ENCODE assay signal across 9 cellular contexts in the genomic region with DNA sequence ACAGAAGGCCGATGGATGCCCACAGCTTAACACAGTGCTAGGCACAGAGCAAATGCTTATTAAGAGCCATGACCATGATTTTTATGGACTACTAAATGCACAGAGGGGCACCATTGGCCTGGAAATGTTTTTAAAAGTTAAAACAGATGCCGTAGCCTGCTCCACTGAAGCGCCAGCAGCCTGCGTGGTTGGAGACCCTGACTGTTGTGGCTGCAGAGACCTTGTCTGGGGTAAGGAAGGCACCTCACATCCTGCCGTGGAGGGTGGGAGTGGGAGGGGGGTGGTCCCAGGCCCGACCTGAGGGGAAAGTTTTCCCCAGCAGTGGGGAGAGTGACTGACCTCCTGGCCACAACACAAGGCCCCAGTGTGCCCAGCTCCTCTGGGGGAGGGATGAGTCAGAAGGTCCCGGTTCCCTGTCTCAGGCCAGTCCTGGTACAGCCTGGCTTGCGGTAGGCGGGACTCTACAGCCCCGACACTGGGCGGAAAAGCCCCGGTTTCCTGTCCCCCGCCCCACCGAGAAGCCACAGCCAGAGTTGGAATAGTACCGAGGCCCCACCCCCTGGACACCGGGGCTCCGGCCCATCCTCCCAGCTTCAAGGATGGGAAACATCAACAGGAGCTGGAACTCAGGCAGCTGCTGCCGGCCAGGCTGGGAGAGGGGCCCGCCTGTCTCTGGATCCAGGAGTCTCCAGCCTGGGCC. TPM values are rescaled to one million over a fixed set of nuclear protein-coding genes. Genes with fewer than 3 reads are reported as not detected.
DNase-seq lines count a peak whose midpoint lies in the region; ATAC-seq lines count a peak whose summit lies in the region.
"Had no signal": no experiment of that assay in that cellular context is flagged by ENCODE, and none has a peak within 500 bp of the region (broad histone marks: within the 10 kb centered on the region; RNA-seq: fewer than 3 reads in every experiment).

No MANE protein-coding gene starts in this region.

- H3K4ac ChIP-seq in mesendoderm (ENCODE audit: low read depth, low read length): no peak overlapping the region

- H3K27ac ChIP-seq in mesendoderm (ENCODE audit: low read depth, low read length): no peak overlapping the region

- H2BK15ac ChIP-seq in mesendoderm (replicated peaks; ENCODE audit: low read depth): no peak overlapping the region

- peak overlapping the region; percentile 33 for H3K18ac ChIP-seq in mesendoderm (ENCODE audit: low read length)

- H2AK5ac ChIP-seq in mesendoderm (ENCODE audit: low read length): no peak overlapping the region

- H3K79me1 ChIP-seq in mesendoderm (ENCODE audit: low read length): no peaks in the 10 kb centered on the region

- peak; percentile 31 for DNase-seq in stimulated activated CD4-positive, alpha-beta T cell treated with anti-CD3 and anti-CD28 coated beads, Interleukin-15, amount 100 ng/mL, for 24 hours
- DNase-seq in stimulated activated CD4-positive, alpha-beta T cell treated with anti-CD3 and anti-CD28 coated beads, Interleukin-4, amount 100 ng/mL, for 4 hours: no peak
- DNase-seq in ecto neural progenitor cell (ENCODE audit: low spot score): peak; percentile 70
- peak; percentile 80 for DNase-seq in mesendoderm
- DNase-seq in NCI-H526 (lab: John Stamatoyannopoulos, UW): no peak
- DNase-seq: stimulated activated naive CD4-positive, alpha-beta T cell had no signal

- H2BK5ac ChIP-seq in mesendoderm (ENCODE audit: low read length): no peak overlapping the region

- ATAC-seq in HG02885 (IDR thresholded peaks at IDR 0.05; ENCODE audit: poor library complexity, unreplicated experiment) (no peak), GM18520 (IDR thresholded peaks at IDR 0.05; ENCODE audit: unreplicated experiment) (no peak), GM21529 (IDR thresholded peaks at IDR 0.05; ENCODE audit: unreplicated experiment) (no peak)

- H3K4me1 ChIP-seq in mesendoderm (ENCODE audit: control insufficient read depth, low read depth, low read length): peaks cover 13% of the 10 kb centered on the region

- no peaks in the 10 kb centered on the region for H3K79me2 ChIP-seq in mesendoderm (ENCODE audit: control insufficient read depth, insufficient read depth, low read length)

- no peak overlapping the region for H3K4me3 ChIP-seq in mesendoderm (ENCODE audit: low read length)

- H4K5ac ChIP-seq in mesendoderm (ENCODE audit: low read length): peak overlapping the region; percentile 27

- no CpG with 5 or more reads among the region's 19 CpGs for WGBS in mesendoderm (ENCODE audit: extremely low coverage, insufficient coverage, low lambda C conversion rate)

- peak overlapping the region; percentile 66 for H3K56ac ChIP-seq in mesendoderm (ENCODE audit: low read length)

- no peaks in the 10 kb centered on the region for H3K36me3 ChIP-seq in mesendoderm (ENCODE audit: control insufficient read depth, insufficient read depth, low read length)

- H4K8ac ChIP-seq in mesendoderm (ENCODE audit: low read depth, low read length): no peak overlapping the region

- peak overlapping the region; percentile 35 for H3K9ac ChIP-seq in mesendoderm (ENCODE audit: low read length)

- H3K23ac ChIP-seq in mesendoderm (ENCODE audit: low read length): no peak overlapping the region

- H2BK120ac ChIP-seq in mesendoderm (ENCODE audit: low read depth, low read length): no peak overlapping the region

- H3K27me3 ChIP-seq in mesendoderm (ENCODE audit: insufficient read depth, low read length, poor library complexity): no peaks in the 10 kb centered on the region

- H3K4me2 ChIP-seq in mesendoderm (ENCODE audit: low read length): no peak overlapping the region

RNA-seq across cellular contexts. Expression of a gene that starts 7.0 kb away (rescaled TPM):
- polyA plus RNA-seq in mesendoderm (2013, experiment 1 of 2): 0.53 TPM
- 0.55 TPM for polyA plus RNA-seq in mesendoderm (2013, experiment 2 of 2)

Comparison
In these comparisons a context has a peak if more than half of its experiments do, and no peak if none do; other contexts are left out.
1. DNase-seq: peak in stimulated activated CD4-positive, alpha-beta T cell treated with anti-CD3 and anti-CD28 coated beads, Interleukin-15, amount 100 ng/mL, for 24 hours (single experiment), ecto neural progenitor cell (single experiment) and mesendoderm (single experiment); none in stimulated activated CD4-positive, alpha-beta T cell treated with anti-CD3 and anti-CD28 coated beads, Interleukin-4, amount 100 ng/mL, for 4 hours (0 of 2) and NCI-H526 (0 of 2).